8 cellular contexts compared by ENCODE assay signal in genomic region chr14:71497645-71498086, GRCh38.
DNase-seq lines count a peak whose midpoint lies in the region; ATAC-seq and TF ChIP-seq lines count a peak whose summit lies in the region.

No MANE protein-coding gene starts in this region.

- H3K4me1 Mint-ChIP-seq in type B pancreatic cell (ENCODE audit: unreplicated experiment), result peaks cover 5% of the 10 kb centered on the region

- H3K4me3 Mint-ChIP-seq in type B pancreatic cell, result no peak overlapping the region

- in situ Hi-C loops in GM13977 (cut with MboI; ENCODE audit: low pct_unique_long_range_greater_than_20kb, low sequenced_read_pairs, unreplicated experiment), result no loop called here

- peaks cover 4% of the 10 kb centered on the region for H3K36me3 Mint-ChIP-seq in type B pancreatic cell

- no peaks in the 10 kb centered on the region for H3K9me3 Mint-ChIP-seq in type B pancreatic cell

- DNase-seq in GM13977 (ENCODE audit: low spot score) (peak; percentile 39), LHCN-M2 (ENCODE audit: low read depth) (peak; percentile 63), dermis blood vessel endothelial cell (peak; percentile 28), iPS-NIHi7 (ENCODE audit: extremely low spot score) (no peak), type B pancreatic cell (ENCODE audit: extremely low spot score, unreplicated experiment) (no peak), left lobe of liver (ENCODE audit: low spot score) (no peak)
- no peak for DNase-seq in stimulated activated CD4-positive, alpha-beta T cell treated with anti-CD3 and anti-CD28 coated beads, Interleukin-4, amount 100 ng/mL, for 1 hour

- H3K27ac Mint-ChIP-seq in type B pancreatic cell, result no peak overlapping the region

- no peaks in the 10 kb centered on the region for H3K27me3 Mint-ChIP-seq in type B pancreatic cell

- TF ChIP-seq CTCF in GM13977 (IDR thresholded peaks at IDR 0.05; ENCODE audit: extremely low read depth, insufficient read depth, missing control alignments), result no peak
- no peak for TF ChIP-seq CTCF in type B pancreatic cell (conservative IDR thresholded peaks at IDR 0.05)

- peak; percentile 84 for ATAC-seq in GM21723 (IDR thresholded peaks at IDR 0.05; ENCODE audit: unreplicated experiment)
- no peak for ATAC-seq in left lobe of liver

Comparison
In these comparisons a context has a peak if more than half of its experiments do, and no peak if none do; other contexts are left out.
1. DNase-seq: peak in GM13977 (single experiment), LHCN-M2 (single experiment) and dermis blood vessel endothelial cell (single experiment); none in iPS-NIHi7 (single experiment), type B pancreatic cell (single experiment), stimulated activated CD4-positive, alpha-beta T cell treated with anti-CD3 and anti-CD28 coated beads, Interleukin-4, amount 100 ng/mL, for 1 hour (single experiment) and left lobe of liver (single experiment).